ENCODE assay signal across 28 cellular contexts in genomic region chr3:53635041-53635440, GRCh38.
"Had no signal": no experiment of that assay in that cellular context is flagged by ENCODE, and none has a peak within 500 bp of the region (broad histone marks: within the 10 kb centered on the region; RNA-seq: fewer than 3 reads in every experiment).

No MANE protein-coding gene starts in this region.

- H3K4me3 ChIP-seq: ovary, psoas muscle, right atrium auricular region, right lobe of liver, sigmoid colon, stomach, thoracic aorta, thyroid gland, tibial nerve, upper lobe of left lung, vagina had no signal

- H3K9me3 ChIP-seq: ovary, psoas muscle, right lobe of liver, sigmoid colon, thoracic aorta, thyroid gland, upper lobe of left lung, vagina had no signal

- H3K4me1 ChIP-seq: parathyroid adenoma, psoas muscle, right atrium auricular region, sigmoid colon, thyroid gland, tibial nerve, upper lobe of left lung, vagina had no signal

- H3K36me3 ChIP-seq: ovary, right atrium auricular region, right lobe of liver, sigmoid colon, stomach, thoracic aorta, thyroid gland, tibial nerve, upper lobe of left lung, vagina had no signal

- H3K9ac ChIP-seq: parathyroid adenoma had no signal

- DNase-seq: naive B cell; naive thymus-derived CD8-positive, alpha-beta T cell; nephron progenitor cell; occipital lobe; ovary; posterior cingulate gyrus; psoas muscle; retina; right lobe of liver; sigmoid colon; small intestine; stimulated activated CD4-positive, alpha-beta T cell treated with anti-CD3 and anti-CD28 coated beads, Interleukin-15, amount 100 ng/mL, for 24 hours; stimulated activated CD4-positive, alpha-beta T cell treated with anti-CD3 and anti-CD28 coated beads, Interleukin-2, amount 100 ng/mL, for 24 hours; stimulated activated CD4-positive, alpha-beta T cell treated with anti-CD3 and anti-CD28 coated beads, Interleukin-2, amount 100 ng/mL, for 48 hours; stimulated activated CD4-positive, alpha-beta T cell treated with anti-CD3 and anti-CD28 coated beads, Interleukin-4, amount 100 ng/mL, for 24 hours; stimulated activated naive B cell treated with anti-CD40 and anti-IgM and Interleukin-4, amounts not matched to agents 10 μg/mL and 1 μg/mL and 100 μg/mL, for 72 hours; stimulated activated naive CD4-positive, alpha-beta T cell treated with Interleukin-2 at 50 U/mL for 16 hours; stomach; thyroid gland; trophoblast cell; upper lobe of left lung had no signal

- H3K27me3 ChIP-seq: ovary, right atrium auricular region, right lobe of liver, sigmoid colon, stomach, thyroid gland, tibial nerve, upper lobe of left lung, vagina had no signal

- H2AFZ ChIP-seq: parathyroid adenoma had no signal

- H3K27ac ChIP-seq: ovary, parathyroid adenoma, psoas muscle, right atrium auricular region, right lobe of liver, sigmoid colon, stomach, thoracic aorta, thyroid gland, tibial nerve, upper lobe of left lung, vagina had no signal

- ATAC-seq: naive thymus-derived CD8-positive, alpha-beta T cell; natural killer cell treated with Interleukin-12 subunit alpha and Interleukin-12 subunit beta and Interleukin-15 and Interleukin-18, amount 100 ng/mL, for 72 hours; psoas muscle; right lobe of liver; stimulated activated effector memory CD8-positive, alpha-beta T cell treated with anti-CD3 and anti-CD28 coated beads, Interleukin-12 subunit alpha, Interleukin-12 subunit beta, amount 100 ng/mL, for 72 hours; stimulated activated naive B cell treated with anti-CD40 and anti-IgM and Interleukin-4, amounts not matched to agents 10 μg/mL and 1 μg/mL and 100 μg/mL, for 72 hours had no signal
